In genomic region chr17:12438212-12438611, GRCh38 we compare ENCODE assay signal across 1 cellular context.
TF ChIP-seq lines count a peak whose summit lies in the region.

No MANE protein-coding gene starts in this region.

TF ChIP-seq in K562, 482 proteins besides CTCF, POLR2A, EP300 and RAD21 (continued from another document):
- TF ChIP-seq ZNF407 (IDR thresholded peaks at IDR 0.05; ENCODE audit: low read depth), result no peak
TF ChIP-seq in K562: peak in this region for 2.
